11 cellular contexts compared by ENCODE assay signal in the genomic region with DNA sequence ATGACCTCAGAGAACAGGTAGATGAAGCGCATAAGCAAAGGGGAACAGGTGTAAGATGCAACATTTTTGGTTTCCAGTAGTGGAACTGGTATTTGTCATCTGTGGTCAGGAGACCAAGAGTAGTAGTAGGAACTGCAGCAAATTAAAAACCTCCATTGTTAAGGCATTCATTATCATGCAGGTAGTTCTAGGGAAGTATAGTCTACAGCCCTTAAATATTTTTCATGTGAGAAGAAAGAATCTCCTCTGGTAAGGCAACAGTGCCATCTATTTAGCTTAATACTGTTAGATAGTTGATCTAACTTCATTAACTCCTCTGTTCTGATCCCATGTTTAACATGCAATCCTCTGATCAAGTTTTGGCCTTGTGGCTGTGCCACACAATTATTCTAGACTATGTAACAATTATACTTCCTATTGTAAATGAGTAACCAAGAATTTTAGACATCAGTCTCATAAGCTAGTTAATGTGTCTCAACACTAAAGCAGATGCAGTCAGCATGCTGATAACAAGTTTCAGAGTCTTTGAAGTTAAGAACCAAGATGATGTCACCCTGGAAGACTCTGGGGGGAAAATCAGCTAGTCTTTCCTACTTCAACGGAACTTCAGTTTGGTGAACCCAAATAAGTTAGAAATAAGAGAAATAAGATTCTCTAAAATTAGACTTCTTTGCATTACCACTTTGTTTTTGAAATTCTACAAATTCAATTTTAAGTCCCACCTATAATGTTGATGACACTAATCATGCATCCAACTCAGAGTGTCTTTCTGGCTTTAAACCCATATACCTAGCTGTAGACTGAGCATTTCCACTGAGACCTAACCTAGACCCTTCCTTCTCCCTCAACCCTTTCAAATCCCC.
A peak's percentile ranks its signal among the peaks of the same experiment; 100 is the strongest.
DNase-seq lines count a peak whose midpoint lies in the region; ATAC-seq and TF ChIP-seq lines count a peak whose summit lies in the region.
"Had no signal": no experiment of that assay in that cellular context is flagged by ENCODE, and none has a peak within 500 bp of the region (broad histone marks: within the 10 kb centered on the region; RNA-seq: fewer than 3 reads in every experiment).

No MANE protein-coding gene starts in this region.

- DNase-seq in OCI-M1 (lab: John Stamatoyannopoulos, UW): peak; percentile 75
- DNase-seq in anterior cingulate cortex (lab: John Stamatoyannopoulos, UW): no peak
- no peak for DNase-seq in GF-D8 (lab: John Stamatoyannopoulos, UW)
- no peak for DNase-seq in endothelial cell (ENCODE audit: low spot score)
- no peak for DNase-seq in AG20443 (ENCODE audit: low spot score)
- DNase-seq: activated CD4-positive, alpha-beta T cell treated with anti-CD3 and anti-CD28 coated beads, Interleukin-2, amount 50 U/mL, for 1 hour; foreskin melanocyte; stimulated activated CD4-positive, alpha-beta T cell treated with anti-CD3 and anti-CD28 coated beads, Interleukin-4, amount 100 ng/mL, for 24 hours had no signal

- H3K4me1 Mint-ChIP-seq in endothelial cell (ENCODE audit: unreplicated experiment): no peaks in the 10 kb centered on the region
- H3K4me1 Mint-ChIP-seq: IgD-negative memory B cell had no signal

- H3K9me3 Mint-ChIP-seq in endothelial cell (ENCODE audit: unreplicated experiment): no peaks in the 10 kb centered on the region
- H3K9me3 Mint-ChIP-seq: IgD-negative memory B cell had no signal

- H3K36me3 Mint-ChIP-seq in endothelial cell (ENCODE audit: low read depth, unreplicated experiment): no peaks in the 10 kb centered on the region
- H3K36me3 Mint-ChIP-seq: IgD-negative memory B cell had no signal

- no peaks in the 10 kb centered on the region for H3K27me3 Mint-ChIP-seq in endothelial cell (ENCODE audit: unreplicated experiment)

- no peak overlapping the region for H3K27ac Mint-ChIP-seq in endothelial cell (ENCODE audit: unreplicated experiment)
- H3K27ac Mint-ChIP-seq: IgD-negative memory B cell had no signal

- no peak overlapping the region for H3K4me3 Mint-ChIP-seq in endothelial cell (ENCODE audit: unreplicated experiment)
- H3K4me3 Mint-ChIP-seq: IgD-negative memory B cell had no signal

- ATAC-seq in GM19452 (IDR thresholded peaks at IDR 0.05; ENCODE audit: unreplicated experiment) (peak; percentile 84), HG02981 (IDR thresholded peaks at IDR 0.05; ENCODE audit: unreplicated experiment) (peak; percentile 88)

- no peak for TF ChIP-seq CTCF in endothelial cell (IDR thresholded peaks at IDR 0.05; ENCODE audit: unreplicated experiment)
